ENCODE assay signal across 8 cellular contexts in genomic region chr2:203814661-203815540, GRCh38. TPM values are rescaled to one million over a fixed set of nuclear protein-coding genes. Genes with fewer than 3 reads are reported as not detected.
A peak's percentile ranks its signal among the peaks of the same experiment; 100 is the strongest.
DNase-seq lines count a peak whose midpoint lies in the region; FAIRE-seq and TF ChIP-seq lines count a peak whose summit lies in the region.

No MANE protein-coding gene starts in this region.

- H3K27me3 ChIP-seq in MM.1S (replicated peaks; ENCODE audit: insufficient read depth, low read length) = no peaks in the 10 kb centered on the region

- H3K9me2 ChIP-seq in MM.1S (replicated peaks; ENCODE audit: insufficient read depth, low read length) = no peaks in the 10 kb centered on the region

- H3K27ac Mint-ChIP-seq in activated naive CD4-positive, alpha-beta T cell treated with anti-CD3 and anti-CD28 coated beads for 36 hours = no peak overlapping the region

- H3K9ac ChIP-seq in MM.1S (ENCODE audit: low read length) = no peak overlapping the region

- H2AFZ ChIP-seq in MM.1S (ENCODE audit: low read length) = peak overlapping the region; percentile 69

- no peaks in the 10 kb centered on the region for H3K27me3 Mint-ChIP-seq in activated naive CD4-positive, alpha-beta T cell treated with anti-CD3 and anti-CD28 coated beads for 36 hours (ENCODE audit: low read depth)

- H3F3A ChIP-seq in MM.1S (ENCODE audit: insufficient read depth, low read length) = peaks cover 6% of the 10 kb centered on the region; the same call in 1 of the 2 replicates

- no peak overlapping the region for H3K27ac ChIP-seq in MM.1S (ENCODE audit: low read length)

- H3K9me3 ChIP-seq in MM.1S (replicated peaks; ENCODE audit: insufficient read depth, low read length) = no peaks in the 10 kb centered on the region

- peak overlapping the region; percentile 61 for H3K4me2 ChIP-seq in MM.1S (ENCODE audit: low read depth, low read length)

- TF ChIP-seq CTCF in MM.1S (IDR thresholded peaks at IDR 0.05; ENCODE audit: low read length) = peak; percentile 90

- intact Hi-C loops in activated naive CD4-positive, alpha-beta T cell treated with anti-CD3 and anti-CD28 coated beads for 36 hours (cut with micrococcal nuclease) = loop anchor here (1.0 to 10.0 kb wide), 12 partner anchors 94 to 1230 kb away; partner anchors contain the start of genes ABI2, CYP20A1, ICA1L and NBEAL1

- CTCF ChIA-PET in activated naive CD4-positive, alpha-beta T cell treated with anti-CD3 and anti-CD28 coated beads for 36 hours (lab: Charles Lee) = interaction anchor here (0.6 to 5.3 kb wide), 51 partner anchors 12 to 881 kb away, joined by 3 to 54 read pairs (median 4); partner anchors contain the start of genes CTLA4 and CYP20A1

- H3K4me1 ChIP-seq in MM.1S (ENCODE audit: low read length) = peaks cover 46% of the 10 kb centered on the region

- no peaks in the 10 kb centered on the region for H3K36me3 Mint-ChIP-seq in activated naive CD4-positive, alpha-beta T cell treated with anti-CD3 and anti-CD28 coated beads for 36 hours (ENCODE audit: low read depth)

- no peaks in the 10 kb centered on the region for H3K36me3 ChIP-seq in MM.1S (replicated peaks; ENCODE audit: insufficient read depth, low read length)

- peak overlapping the region; percentile 54 for H3K4me3 Mint-ChIP-seq in activated naive CD4-positive, alpha-beta T cell treated with anti-CD3 and anti-CD28 coated beads for 36 hours

- 0 out of 2 replicates have a peak overlapping the region, but pooled peaks have one; percentile 27 for H3K4me3 ChIP-seq in MM.1S (ENCODE audit: low read length)

- no peaks in the 10 kb centered on the region for H3K79me2 ChIP-seq in MM.1S (ENCODE audit: low read length)

- H4K20me1 ChIP-seq in MM.1S (ENCODE audit: insufficient read depth, low read length) = no peaks in the 10 kb centered on the region

- peak; percentile 19 for DNase-seq in GF-D8 (lab: John Stamatoyannopoulos, UW)
- DNase-seq in H54 (ENCODE audit: insufficient read length, low spot score) = peak; percentile 44
- DNase-seq in MM.1S = peak; percentile 88
- peak; percentile 78 for DNase-seq in RPMI8226
- DNase-seq in activated naive CD4-positive, alpha-beta T cell treated with anti-CD3 and anti-CD28 coated beads for 36 hours = peak; percentile 77
- DNase-seq in germinal center (ENCODE audit: low spot score) = peak; percentile 71
- DNase-seq in pons (ENCODE audit: low spot score) = peak; percentile 80
- no peak for DNase-seq in cortex of kidney (lab: John Stamatoyannopoulos, UW)

- peaks cover 54% of the 10 kb centered on the region for H3K4me1 Mint-ChIP-seq in activated naive CD4-positive, alpha-beta T cell treated with anti-CD3 and anti-CD28 coated beads for 36 hours (ENCODE audit: low read depth)

- TF ChIP-seq POLR2A in H54 (IDR thresholded peaks at IDR 0.05; ENCODE audit: low read depth, low read length) = no peak

- FAIRE-seq in H54 (lab: Jason Lieb, UNC) = peak; percentile 30

- no peaks in the 10 kb centered on the region for H3K9me3 Mint-ChIP-seq in activated naive CD4-positive, alpha-beta T cell treated with anti-CD3 and anti-CD28 coated beads for 36 hours

RNA-seq across cellular contexts. Expression of gene CTLA4, which starts 52.7 kb away (rescaled TPM):
- total RNA-seq in activated naive CD4-positive, alpha-beta T cell treated with anti-CD3 and anti-CD28 coated beads for 36 hours = 10 to 100 TPM; 65.2 to 69.7 TPM
